Comparison of ENCODE assay signal across 9 cellular contexts in the genomic region with DNA sequence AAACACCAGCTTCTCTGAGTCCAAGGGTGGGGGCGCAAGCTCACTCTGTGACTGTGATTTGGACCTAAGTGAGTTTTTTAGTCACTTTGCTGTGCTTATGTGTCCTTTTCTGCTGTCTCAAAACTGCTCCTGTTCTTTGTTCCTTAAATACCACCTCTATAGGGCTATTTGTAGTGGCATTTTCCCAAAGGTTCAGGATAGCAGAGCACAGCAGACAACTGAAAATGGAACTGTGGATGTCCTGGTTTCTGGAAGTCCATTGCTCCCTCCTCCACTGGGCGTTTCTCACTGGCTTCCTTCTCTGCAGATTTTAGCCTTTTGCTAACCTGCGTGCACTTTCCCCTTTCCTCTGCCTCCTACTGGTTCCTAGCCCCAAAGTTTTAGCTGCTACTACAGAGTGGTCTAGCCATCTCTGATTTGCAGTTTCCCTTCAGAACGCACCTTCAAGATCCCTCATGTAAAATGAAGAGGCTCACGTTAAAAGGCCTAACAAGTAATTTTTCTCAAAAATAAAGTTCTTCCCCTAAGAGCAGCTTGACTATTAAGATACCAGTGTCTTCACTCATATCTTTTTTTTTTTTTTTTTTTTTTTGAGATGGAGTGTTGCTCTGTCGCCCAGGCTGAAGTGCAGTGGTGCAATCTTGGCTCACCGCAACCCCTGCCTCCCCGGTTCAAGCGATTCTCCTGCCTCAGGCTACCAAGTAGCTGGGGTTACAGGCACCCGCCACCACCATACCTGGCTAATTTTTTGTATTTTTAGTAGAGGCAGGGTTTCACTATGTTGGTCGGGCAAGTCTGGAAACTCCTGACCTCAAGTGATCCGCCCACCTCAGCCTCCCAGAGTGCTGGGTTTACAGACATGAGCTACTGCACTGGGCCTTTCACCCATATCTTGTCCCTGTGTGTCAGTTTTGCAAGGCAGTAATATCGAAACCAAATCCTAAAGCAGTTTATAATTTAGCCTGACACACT. TPM values are rescaled to one million over a fixed set of nuclear protein-coding genes. Genes with fewer than 3 reads are reported as not detected.
A peak's percentile ranks its signal among the peaks of the same experiment; 100 is the strongest.
DNase-seq lines count a peak whose midpoint lies in the region; ATAC-seq, FAIRE-seq and TF ChIP-seq lines count a peak whose summit lies in the region.
"Had no signal": no experiment of that assay in that cellular context is flagged by ENCODE, and none has a peak within 500 bp of the region (broad histone marks: within the 10 kb centered on the region; RNA-seq: fewer than 3 reads in every experiment).

No MANE protein-coding gene starts in this region.

- H3K27ac ChIP-seq in lower lobe of right lung (no peak overlapping the region), left ventricle myocardium inferior (replicated peaks) (no peak overlapping the region)
- H3K27ac ChIP-seq: VCaP had no signal

- TF ChIP-seq CTCF in lower lobe of right lung (IDR thresholded peaks at IDR 0.05) (no peak), left ventricle myocardium inferior (IDR thresholded peaks at IDR 0.05; ENCODE audit: borderline replicate concordance) (no peak)

- H3K36me3 ChIP-seq in lower lobe of right lung (peaks cover 28% of the 10 kb centered on the region), left ventricle myocardium inferior (peaks cover 29% of the 10 kb centered on the region)

- peak; percentile 26 for FAIRE-seq in HTR-8/SVneo (lab: Jason Lieb, UNC)

- no peaks in the 10 kb centered on the region for H3K9me3 ChIP-seq in lower lobe of right lung
- no peaks in the 10 kb centered on the region for H3K9me3 ChIP-seq in left ventricle myocardium inferior (replicated peaks)

- ATAC-seq in GM18511 (IDR thresholded peaks at IDR 0.05; ENCODE audit: unreplicated experiment) (peak; percentile 96), GM21576 (IDR thresholded peaks at IDR 0.05; ENCODE audit: unreplicated experiment) (peak; percentile 90), lower lobe of right lung (peak; percentile 69)

- H3K27me3 ChIP-seq in lower lobe of right lung (ENCODE audit: low read depth), result no peaks in the 10 kb centered on the region
- H3K27me3 ChIP-seq in left ventricle myocardium inferior (ENCODE audit: low read depth), result no peaks in the 10 kb centered on the region

- no peak overlapping the region for H3K4me3 ChIP-seq in lower lobe of right lung
- no peak overlapping the region for H3K4me3 ChIP-seq in left ventricle myocardium inferior

- DNase-seq in HTR-8/SVneo (ENCODE audit: insufficient read length, low spot score) (no peak), lower lobe of right lung (peak; percentile 73), left ventricle myocardium inferior (no peak), DMS153 (lab: John Stamatoyannopoulos, UW) (no peak), NCI-H1092 treated with DMSO at 0.1 percent for 48 hours (lab: John Stamatoyannopoulos, UW) (no peak), DMS79 treated with DMSO at 0.1 percent for 48 hours (lab: John Stamatoyannopoulos, UW) (no peak)

- peaks cover 2% of the 10 kb centered on the region for H3K4me1 ChIP-seq in lower lobe of right lung
- H3K4me1 ChIP-seq in left ventricle myocardium inferior, result peaks cover 9% of the 10 kb centered on the region

- intact Hi-C loops in lower lobe of right lung (cut with DNase I) (no loop called here), left ventricle myocardium inferior (cut with micrococcal nuclease) (no loop called here)

RNA-seq across cellular contexts. Expression of a gene that starts 25.8 kb away (rescaled TPM):
- total RNA-seq in lower lobe of right lung (106 TPM), left ventricle myocardium inferior (44.8 TPM)

RNA-seq across cellular contexts. Expression of a gene that starts 55.0 kb away (rescaled TPM):
- total RNA-seq in lower lobe of right lung (43.3 TPM), left ventricle myocardium inferior (76.5 TPM)
